18 cellular contexts compared by ENCODE assay signal in genomic region chr20:10639051-10639761, GRCh38. TPM values are rescaled to one million over a fixed set of nuclear protein-coding genes. Genes with fewer than 3 reads are reported as not detected.
DNase-seq lines count a peak whose midpoint lies in the region; ATAC-seq and TF ChIP-seq lines count a peak whose summit lies in the region.
"Had no signal": no experiment of that assay in that cellular context is flagged by ENCODE, and none has a peak within 500 bp of the region (broad histone marks: within the 10 kb centered on the region; RNA-seq: fewer than 3 reads in every experiment).

No MANE protein-coding gene starts in this region.

- H3K36me3 Mint-ChIP-seq in GM23338 (ENCODE audit: low read depth) = peaks cover 67% of the 10 kb centered on the region

- H3K27ac ChIP-seq in GM23338 (ENCODE audit: low read depth) (0 out of 2 replicates have a peak overlapping the region, but pooled peaks have one; percentile 55), sigmoid colon (peak overlapping the region; percentile 23 to 78 (median 47))

- TF ChIP-seq CTCF in GM23338 (conservative IDR thresholded peaks at IDR 0.05; ENCODE audit: low read depth in 2 of 2) (no peak), sigmoid colon (IDR thresholded peaks at IDR 0.05) (no peak)

- 88 to 92% methylated on average over 24 of the region's 24 CpGs for WGBS in sigmoid colon, 2 donors

- H3K4me1 Mint-ChIP-seq in GM23338 = peaks cover 50% of the 10 kb centered on the region
- H3K4me1 Mint-ChIP-seq: stimulated activated memory B cell treated with anti-CD40 and anti-IgM and Interleukin-4, amounts not matched to agents 10 μg/mL and 1 μg/mL and 100 μg/mL, for 72 hours had no signal

- TF ChIP-seq EP300 in sigmoid colon (IDR thresholded peaks at IDR 0.05) = no peak

- H3K4me3 ChIP-seq in GM23338 = no peak overlapping the region
- H3K4me3 ChIP-seq in sigmoid colon = no peak overlapping the region

- no peak overlapping the region for H3K4me3 Mint-ChIP-seq in GM23338
- H3K4me3 Mint-ChIP-seq: activated B cell treated with CpG ODN at 0.5 μM for 24 hours; memory B cell; stimulated activated memory B cell treated with anti-CD40 and anti-IgM and Interleukin-4, amounts not matched to agents 10 μg/mL and 1 μg/mL and 100 μg/mL, for 72 hours; T-cell had no signal

- ATAC-seq in GM23338 (no peak), GM18873 (IDR thresholded peaks at IDR 0.05; ENCODE audit: low FRiP score, unreplicated experiment) (no peak)
- ATAC-seq: HCT116; stimulated activated memory B cell treated with anti-CD40 and anti-IgM and Interleukin-4, amounts not matched to agents 10 μg/mL and 1 μg/mL and 100 μg/mL, for 72 hours; T-cell had no signal

- H3F3A ChIP-seq in GM23338 (replicated peaks; ENCODE audit: low read depth) = no peaks in the 10 kb centered on the region

- H2AFZ ChIP-seq in GM23338 = no peak overlapping the region

- no peak for TF ChIP-seq POLR2A in sigmoid colon (IDR thresholded peaks at IDR 0.05)

- H3K9me3 ChIP-seq in sigmoid colon = no peaks in the 10 kb centered on the region

- H3K4me1 ChIP-seq in GM23338 (ENCODE audit: insufficient read depth) = peaks cover 40% of the 10 kb centered on the region
- H3K4me1 ChIP-seq in sigmoid colon = peaks cover 0 to 62% (median 50%) of the 10 kb centered on the region in 4 donors

- DNase-seq in GM23338 (ENCODE audit: low spot score) = no peak
- peak; percentile 48 for DNase-seq in astrocyte of the hippocampus (ENCODE audit: low read depth, low spot score)
- DNase-seq in globus pallidus (ENCODE audit: low spot score) = peak; percentile 31
- DNase-seq in sigmoid colon = no peak
- no peak for DNase-seq in HuH-7.5 (ENCODE audit: low spot score)
- no peak for DNase-seq in kidney tubule cell (ENCODE audit: low spot score)
- no peak for DNase-seq in retina
- DNase-seq: activated B cell treated with CpG ODN at 0.5 μM for 24 hours; activated effector memory CD4-positive, alpha-beta T cell treated with Interleukin-2 at 50 U/mL for 16 hours; NCI-H2107; NCI-H526 treated with DMSO at 0.1 percent for 48 hours; OCI-M1; small intestine; T-cell had no signal

- no peaks in the 10 kb centered on the region; the same call in 1 of the 2 replicates for H3K9me2 ChIP-seq in GM23338 (ENCODE audit: insufficient read depth)

- no peak overlapping the region for H3K4me2 ChIP-seq in GM23338

- intact Hi-C loops in sigmoid colon (cut with DNase I) = no loop called here

- H3K36me3 ChIP-seq in GM23338 (ENCODE audit: insufficient read depth) = peaks cover 47% of the 10 kb centered on the region
- peaks cover 34 to 56% (median 47%) of the 10 kb centered on the region in 4 donors for H3K36me3 ChIP-seq in sigmoid colon

- H3K27me3 Mint-ChIP-seq in GM23338 (ENCODE audit: insufficient read depth, low read depth, poor library complexity) = peaks cover 6% of the 10 kb centered on the region
- H3K27me3 Mint-ChIP-seq: activated B cell treated with CpG ODN at 0.5 μM for 24 hours, T-cell had no signal

- 0 out of 2 replicates have a peak, but pooled peaks cover 3% of the 10 kb centered on the region for H3K79me2 ChIP-seq in GM23338 (replicated peaks; ENCODE audit: insufficient read depth)

- peak overlapping the region; percentile 34; the same call in 1 of the 2 replicates for H3K27ac Mint-ChIP-seq in GM23338
- H3K27ac Mint-ChIP-seq: activated B cell treated with CpG ODN at 0.5 μM for 24 hours; memory B cell; stimulated activated memory B cell treated with anti-CD40 and anti-IgM and Interleukin-4, amounts not matched to agents 10 μg/mL and 1 μg/mL and 100 μg/mL, for 72 hours; T-cell had no signal

- H3K9me3 Mint-ChIP-seq in GM23338 = no peaks in the 10 kb centered on the region
- H3K9me3 Mint-ChIP-seq: activated B cell treated with CpG ODN at 0.5 μM for 24 hours; memory B cell; stimulated activated memory B cell treated with anti-CD40 and anti-IgM and Interleukin-4, amounts not matched to agents 10 μg/mL and 1 μg/mL and 100 μg/mL, for 72 hours; T-cell had no signal

- H3K27me3 ChIP-seq in GM23338 (ENCODE audit: insufficient read depth) = no peaks in the 10 kb centered on the region
- no peaks in the 10 kb centered on the region for H3K27me3 ChIP-seq in sigmoid colon

- 0 out of 2 replicates have a peak, but pooled peaks cover 2% of the 10 kb centered on the region for H4K20me1 ChIP-seq in GM23338 (replicated peaks; ENCODE audit: insufficient read depth)

TF ChIP-seq in GM23338, 12 proteins besides CTCF, POLR2A, EP300 and RAD21:
- TF ChIP-seq REST (IDR thresholded peaks at IDR 0.05; ENCODE audit: unreplicated experiment) = no peak
- TF ChIP-seq EZH2phosphoT487 (IDR thresholded peaks at IDR 0.05; ENCODE audit: unreplicated experiment) = no peak
- no peak for TF ChIP-seq ZNF331 (CRISPR knock-in tag; IDR thresholded peaks at IDR 0.05; ENCODE audit: low read depth)
- no peak for TF ChIP-seq ZNF114 (CRISPR knock-in tag; IDR thresholded peaks at IDR 0.05)
- no peak for TF ChIP-seq STAT1 (IDR thresholded peaks at IDR 0.05; ENCODE audit: unreplicated experiment)
- no peak for TF ChIP-seq EZH2 (IDR thresholded peaks at IDR 0.05; ENCODE audit: low read depth, unreplicated experiment)
- no peak for TF ChIP-seq CREB1 (CRISPR knock-in tag; IDR thresholded peaks at IDR 0.05; ENCODE audit: low read depth)
- TF ChIP-seq ETS1 (IDR thresholded peaks at IDR 0.05) = no peak
- no peak for TF ChIP-seq POLR2AphosphoS5 (IDR thresholded peaks at IDR 0.05; ENCODE audit: low read depth)
TF ChIP-seq in GM23338: peak in this region for 0.

RNA-seq across cellular contexts. Expression of gene JAG1, which starts 34.6 kb away (rescaled TPM):
- 42.0 and 46.5 TPM in 2 replicates for total RNA-seq in GM23338 (2014; rRNA removed; shearing (Covaris generic))
- polyA plus RNA-seq in GM23338 (2016; fragmentation: Nextera tagmentation; extraction: Ambion mirVana) = 7.1 and 9.7 TPM in 2 replicates
- 10 to 100 TPM; 29.9 to 76.4 (median 53.1) TPM for total RNA-seq in sigmoid colon
- polyA plus RNA-seq in sigmoid colon = 10 to 100 TPM in 1 of 3 donors, 1 to 10 TPM in 2; 3.9 to 32.4 (median 4.2) TPM
- total RNA-seq: activated B cell treated with CpG ODN at 0.5 μM for 24 hours had no signal

Comparison
In these comparisons a context has a peak if more than half of its experiments do, and no peak if none do; other contexts are left out.
1. DNase-seq: peak in astrocyte of the hippocampus (single experiment) and globus pallidus (single experiment); none in GM23338 (single experiment), sigmoid colon (single experiment), HuH-7.5 (single experiment), kidney tubule cell (single experiment) and retina (single experiment).